In the genomic region with DNA sequence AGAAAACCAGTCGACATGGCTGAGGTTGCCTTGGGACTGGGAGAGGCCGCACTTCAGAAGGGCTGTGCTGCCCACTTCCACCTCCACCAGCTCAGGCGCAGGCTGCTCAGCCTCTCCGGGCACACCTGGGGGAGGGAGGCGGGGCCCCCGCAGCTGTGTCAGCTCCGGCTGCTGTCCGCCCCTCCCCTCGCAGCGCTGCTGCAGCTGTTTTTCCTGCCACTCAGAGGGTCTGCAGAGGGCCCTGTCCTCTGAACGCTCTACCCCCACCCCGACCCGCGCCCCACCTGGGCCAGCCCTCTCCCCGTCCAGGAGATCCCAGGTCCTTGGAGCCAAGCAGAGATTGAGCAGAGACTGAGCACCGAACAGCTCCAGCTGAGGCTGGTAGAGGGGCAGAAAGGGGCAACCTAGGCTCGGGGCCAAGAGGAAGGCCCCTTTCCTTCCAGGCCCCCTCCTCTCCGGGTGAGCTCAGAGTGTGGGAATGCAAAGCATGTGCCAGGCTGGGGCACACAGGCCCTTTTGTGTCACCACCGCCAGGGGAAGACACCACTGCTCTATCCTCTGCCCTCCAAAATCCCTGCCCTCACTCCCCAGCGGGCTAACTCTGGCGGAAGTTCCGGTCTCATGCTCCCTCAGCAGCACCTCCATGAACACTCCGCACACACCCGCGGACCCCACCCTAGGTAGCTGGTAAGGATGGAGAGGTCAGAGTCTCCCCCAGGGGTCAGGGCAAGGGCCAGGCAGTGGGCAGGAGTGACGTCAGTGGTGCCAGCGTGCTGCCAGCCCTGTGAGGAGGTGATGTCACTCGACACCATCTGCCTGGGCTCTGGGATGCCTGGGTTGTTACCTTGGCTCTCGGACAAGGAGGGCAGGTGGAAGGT, we compare ENCODE assay signal across 8 cellular contexts. TPM values are rescaled to one million over a fixed set of nuclear protein-coding genes. Genes with fewer than 3 reads are reported as not detected.
DNase-seq lines count a peak whose midpoint lies in the region; ATAC-seq and TF ChIP-seq lines count a peak whose summit lies in the region.

No MANE protein-coding gene starts in this region.

- H3K9ac ChIP-seq in parathyroid adenoma, result no peak overlapping the region

- TF ChIP-seq CTCF in GM13977 (IDR thresholded peaks at IDR 0.05; ENCODE audit: extremely low read depth, insufficient read depth, missing control alignments), result no peak
- no peak for TF ChIP-seq CTCF in parathyroid adenoma (IDR thresholded peaks at IDR 0.05)

- ATAC-seq in Right ventricle myocardium superior (ENCODE audit: poor library complexity), result peak; percentile 44
- ATAC-seq in GM21528 (IDR thresholded peaks at IDR 0.05; ENCODE audit: low FRiP score, unreplicated experiment), result no peak
- no peak for ATAC-seq in GM18867 (IDR thresholded peaks at IDR 0.05; ENCODE audit: unreplicated experiment)

- peak overlapping the region; percentile 3 for H3K27ac Mint-ChIP-seq in activated naive CD4-positive, alpha-beta T cell treated with anti-CD3 and anti-CD28 coated beads, Interleukin-2, amount 10 ng/mL, durations not matched to agents 7 days and 5 days

- DNase-seq in GM13977 (ENCODE audit: low spot score), result peak; percentile 68
- DNase-seq in NCI-H510A treated with DMSO at 0.1 percent for 48 hours (lab: John Stamatoyannopoulos, UW), result peak; percentile 53
- peak; percentile 77 for DNase-seq in activated naive CD4-positive, alpha-beta T cell treated with anti-CD3 and anti-CD28 coated beads, Interleukin-2, amount 10 ng/mL, durations not matched to agents 7 days and 5 days
- DNase-seq in Right ventricle myocardium superior, result no peak
- no peak for DNase-seq in ureter (ENCODE audit: low spot score)

- peaks cover 2% of the 10 kb centered on the region for H3K36me3 Mint-ChIP-seq in activated naive CD4-positive, alpha-beta T cell treated with anti-CD3 and anti-CD28 coated beads, Interleukin-2, amount 10 ng/mL, durations not matched to agents 7 days and 5 days

- peak overlapping the region; percentile 25 for H2AFZ ChIP-seq in parathyroid adenoma

- H3K27me3 ChIP-seq in parathyroid adenoma (ENCODE audit: control insufficient read depth, insufficient read depth, low read length), result no peaks in the 10 kb centered on the region

- no peak overlapping the region for H3K27ac ChIP-seq in parathyroid adenoma

- H3K4me2 ChIP-seq in parathyroid adenoma (ENCODE audit: low read length), result peak overlapping the region; percentile 36

- CTCF ChIA-PET in activated naive CD4-positive, alpha-beta T cell treated with anti-CD3 and anti-CD28 coated beads, Interleukin-2, amount 10 ng/mL, durations not matched to agents 7 days and 5 days (lab: Charles Lee), result interaction anchor here (1.1 to 1.5 kb wide), 3 partner anchors 11 to 109 kb away, joined by 3 to 8 read pairs (median 4); a partner anchor contains a TSS

- H3K4me1 Mint-ChIP-seq in activated naive CD4-positive, alpha-beta T cell treated with anti-CD3 and anti-CD28 coated beads, Interleukin-2, amount 10 ng/mL, durations not matched to agents 7 days and 5 days, result peaks cover 36% of the 10 kb centered on the region

- in situ Hi-C loops in GM13977 (cut with MboI; ENCODE audit: low pct_unique_long_range_greater_than_20kb, low sequenced_read_pairs, unreplicated experiment), result no loop called here

- no peaks in the 10 kb centered on the region for H3K9me3 ChIP-seq in parathyroid adenoma (ENCODE audit: control insufficient read depth, low read length)

- H3K79me2 ChIP-seq in parathyroid adenoma, result no peaks in the 10 kb centered on the region

- no peaks in the 10 kb centered on the region for H3K36me3 ChIP-seq in parathyroid adenoma (ENCODE audit: control insufficient read depth, insufficient read depth, low read length)

- intact Hi-C loops in Right ventricle myocardium superior (cut with DNase I), result no loop called here

- H3K27me3 Mint-ChIP-seq in activated naive CD4-positive, alpha-beta T cell treated with anti-CD3 and anti-CD28 coated beads, Interleukin-2, amount 10 ng/mL, durations not matched to agents 7 days and 5 days, result peaks cover 77% of the 10 kb centered on the region

- peak overlapping the region; percentile 34 for H3K4me3 ChIP-seq in parathyroid adenoma (ENCODE audit: low read depth, low read length)

- no peaks in the 10 kb centered on the region for H3K4me1 ChIP-seq in parathyroid adenoma

- no peaks in the 10 kb centered on the region for H3K9me3 Mint-ChIP-seq in activated naive CD4-positive, alpha-beta T cell treated with anti-CD3 and anti-CD28 coated beads, Interleukin-2, amount 10 ng/mL, durations not matched to agents 7 days and 5 days

- peak overlapping the region; percentile 60 for H3K4me3 Mint-ChIP-seq in activated naive CD4-positive, alpha-beta T cell treated with anti-CD3 and anti-CD28 coated beads, Interleukin-2, amount 10 ng/mL, durations not matched to agents 7 days and 5 days

RNA-seq across cellular contexts. Expression of a gene that starts 1.6 kb away (rescaled TPM):
- total RNA-seq in Right ventricle myocardium superior, result 41.9 TPM
- total RNA-seq in ureter, result 98.7 TPM

RNA-seq across cellular contexts. Expression of a gene that starts 18.9 kb away (rescaled TPM):
- total RNA-seq in Right ventricle myocardium superior (12.9 TPM), ureter (23.1 TPM)

RNA-seq across cellular contexts. Expression of a gene that starts 25.3 kb away (rescaled TPM):
- 15.1 TPM for total RNA-seq in Right ventricle myocardium superior
- total RNA-seq in ureter, result 14.6 TPM

RNA-seq across cellular contexts. Expression of a gene that starts 31.1 kb away (rescaled TPM):
- total RNA-seq in Right ventricle myocardium superior (not detected), ureter (not detected)

Comparison
In these comparisons a context has a peak if more than half of its experiments do, and no peak if none do; other contexts are left out.
1. DNase-seq: peak in GM13977 (single experiment), NCI-H510A treated with DMSO at 0.1 percent for 48 hours (single experiment) and activated naive CD4-positive, alpha-beta T cell treated with anti-CD3 and anti-CD28 coated beads, Interleukin-2, amount 10 ng/mL, durations not matched to agents 7 days and 5 days (single experiment); none in Right ventricle myocardium superior (single experiment) and ureter (single experiment).